2 cellular contexts compared by ENCODE assay signal in the genomic region with DNA sequence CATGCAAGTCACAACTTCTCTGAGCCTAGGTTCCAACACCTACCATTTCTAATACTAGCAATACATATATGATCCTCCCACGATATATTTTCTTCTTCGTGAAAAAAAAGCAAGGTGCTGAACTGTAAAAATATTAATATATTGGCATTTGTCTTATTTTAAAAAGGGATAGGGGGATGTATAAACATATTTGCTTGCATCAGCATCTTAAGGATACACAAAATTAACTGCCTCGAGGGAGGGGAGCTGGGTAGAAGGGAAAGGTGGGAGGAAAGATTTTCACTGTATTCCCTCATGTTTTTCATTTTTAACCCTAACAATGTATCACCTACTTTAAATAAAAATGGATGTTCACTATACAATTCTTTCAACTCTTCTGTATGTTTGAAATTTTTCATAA.
TF ChIP-seq lines count a peak whose summit lies in the region.

No MANE protein-coding gene starts in this region.

TF ChIP-seq in SK-N-SH, 30 proteins besides CTCF, POLR2A, EP300 and RAD21 (continued from another document):
- TF ChIP-seq MEF2A (IDR thresholded peaks at IDR 0.05; ENCODE audit: borderline replicate concordance, low read depth) (no peak), CHD2 (IDR thresholded peaks at IDR 0.05; ENCODE audit: low read length, partially characterized antibody) (no peak)
- TF ChIP-seq, protein P1, sequence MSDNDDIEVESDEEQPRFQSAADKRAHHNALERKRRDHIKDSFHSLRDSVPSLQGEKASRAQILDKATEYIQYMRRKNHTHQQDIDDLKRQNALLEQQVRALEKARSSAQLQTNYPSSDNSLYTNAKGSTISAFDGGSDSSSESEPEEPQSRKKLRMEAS (IDR thresholded peaks at IDR 0.05; ENCODE audit: low read depth) = no peak
- TF ChIP-seq, protein P2, sequence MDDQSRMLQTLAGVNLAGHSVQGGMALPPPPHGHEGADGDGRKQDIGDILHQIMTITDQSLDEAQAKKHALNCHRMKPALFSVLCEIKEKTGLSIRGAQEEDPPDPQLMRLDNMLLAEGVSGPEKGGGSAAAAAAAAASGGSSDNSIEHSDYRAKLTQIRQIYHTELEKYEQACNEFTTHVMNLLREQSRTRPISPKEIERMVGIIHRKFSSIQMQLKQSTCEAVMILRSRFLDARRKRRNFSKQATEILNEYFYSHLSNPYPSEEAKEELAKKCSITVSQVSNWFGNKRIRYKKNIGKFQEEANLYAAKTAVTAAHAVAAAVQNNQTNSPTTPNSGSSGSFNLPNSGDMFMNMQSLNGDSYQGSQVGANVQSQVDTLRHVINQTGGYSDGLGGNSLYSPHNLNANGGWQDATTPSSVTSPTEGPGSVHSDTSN (IDR thresholded peaks at IDR 0.05) = no peak

TF ChIP-seq in SK-N-SH treated with all-trans-retinoic acid at 6 μM for 48 hours, 23 proteins besides CTCF, POLR2A, EP300 and RAD21 (continued from another document):
- TF ChIP-seq, protein P3, sequence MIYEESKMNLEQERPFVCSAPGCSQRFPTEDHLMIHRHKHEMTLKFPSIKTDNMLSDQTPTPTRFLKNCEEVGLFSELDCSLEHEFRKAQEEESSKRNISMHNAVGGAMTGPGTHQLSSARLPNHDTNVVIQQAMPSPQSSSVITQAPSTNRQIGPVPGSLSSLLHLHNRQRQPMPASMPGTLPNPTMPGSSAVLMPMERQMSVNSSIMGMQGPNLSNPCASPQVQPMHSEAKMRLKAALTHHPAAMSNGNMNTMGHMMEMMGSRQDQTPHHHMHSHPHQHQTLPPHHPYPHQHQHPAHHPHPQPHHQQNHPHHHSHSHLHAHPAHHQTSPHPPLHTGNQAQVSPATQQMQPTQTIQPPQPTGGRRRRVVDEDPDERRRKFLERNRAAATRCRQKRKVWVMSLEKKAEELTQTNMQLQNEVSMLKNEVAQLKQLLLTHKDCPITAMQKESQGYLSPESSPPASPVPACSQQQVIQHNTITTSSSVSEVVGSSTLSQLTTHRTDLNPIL (CRISPR knock-in tag; IDR thresholded peaks at IDR 0.05; ENCODE audit: low read depth) = no peak
- no peak for TF ChIP-seq TOX (CRISPR knock-in tag; IDR thresholded peaks at IDR 0.05; ENCODE audit: borderline replicate concordance)
- no peak for TF ChIP-seq TCF4 (CRISPR knock-in tag; IDR thresholded peaks at IDR 0.05; ENCODE audit: borderline replicate concordance)
- TF ChIP-seq RARB (CRISPR knock-in tag; IDR thresholded peaks at IDR 0.05) = no peak
